Comparison of ENCODE assay signal across 8 cellular contexts in the genomic region with DNA sequence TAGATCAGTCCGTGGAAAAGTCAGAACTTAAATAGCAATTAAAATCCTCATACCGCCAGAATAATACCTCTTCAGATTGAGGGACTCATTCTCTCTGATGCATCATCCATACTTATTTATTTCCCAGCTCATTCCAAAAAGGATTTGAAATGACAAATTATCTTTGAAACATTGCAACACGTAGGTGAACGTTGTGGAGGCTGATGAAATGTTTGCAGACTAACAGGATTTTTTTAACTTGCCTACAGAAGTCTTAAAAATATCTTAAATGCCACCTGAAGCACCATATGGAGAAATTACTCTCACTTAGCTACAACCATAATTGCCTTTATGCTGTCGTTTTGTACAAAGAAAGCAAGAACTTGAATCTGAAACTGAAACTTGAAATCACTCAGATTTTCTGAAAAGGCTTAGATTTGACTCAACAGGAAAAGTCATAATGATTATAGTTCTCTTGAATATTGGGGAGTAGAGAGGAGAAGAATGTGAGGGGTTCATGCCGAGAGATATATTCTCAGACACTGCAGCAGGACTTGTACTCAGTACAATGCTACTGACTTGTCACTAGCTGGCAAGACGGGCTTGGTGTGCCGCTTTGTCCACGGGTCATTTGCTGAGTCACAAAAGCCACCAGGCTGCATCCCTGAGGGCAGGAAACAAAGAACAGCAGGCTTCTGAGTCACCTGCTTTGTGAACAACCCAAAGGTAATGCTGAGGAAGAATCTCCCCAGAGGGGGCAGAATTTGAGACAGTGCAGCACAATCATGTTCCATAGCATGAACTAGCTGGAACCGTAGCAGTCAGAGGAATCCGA. TPM values are rescaled to one million over a fixed set of nuclear protein-coding genes. Genes with fewer than 3 reads are reported as not detected.
DNase-seq lines count a peak whose midpoint lies in the region; ATAC-seq, FAIRE-seq and TF ChIP-seq lines count a peak whose summit lies in the region.

No MANE protein-coding gene starts in this region.

- H3K9me3 ChIP-seq in transverse colon: no peaks in the 10 kb centered on the region

- H3K4me3 ChIP-seq in transverse colon: peak overlapping the region in 1 of 4 donors; percentile 26

- H3K4me1 ChIP-seq in transverse colon: peaks cover 0 to 17% (median 0%) of the 10 kb centered on the region in 4 donors

- TF ChIP-seq CTCF in neural crest cell (conservative IDR thresholded peaks at IDR 0.05) (peak; percentile 51), transverse colon (IDR thresholded peaks at IDR 0.05) (peak in 1 of 5 experiments; percentile 4)

- WGBS in transverse colon (ENCODE audit: low coverage in 1 of 2), 2 donors: 31 to 39% methylated on average over 7 to 11 of the region's 11 CpGs

- ATAC-seq in HG02970 (IDR thresholded peaks at IDR 0.05; ENCODE audit: low FRiP score, unreplicated experiment): peak; percentile 77

- H3K27ac Mint-ChIP-seq in neural crest cell (ENCODE audit: unreplicated experiment): no peak overlapping the region

- in situ Hi-C loops in transverse colon (cut with MboI; ENCODE audit: low pct_ligation_motif_present in 1 of 4, low pct_unique_long_range_greater_than_20kb in 1 of 4, low sequenced_read_pairs in 3 of 4): no loop called here

- no peak for TF ChIP-seq EP300 in transverse colon (IDR thresholded peaks at IDR 0.05; ENCODE audit: low read depth)

- TF ChIP-seq POLR2A in erythroblast (IDR thresholded peaks at IDR 0.05; ENCODE audit: low read length) (no peak), transverse colon (IDR thresholded peaks at IDR 0.05) (no peak)

- DNase-seq in 8988T (peak; percentile 25), GM18507 (ENCODE audit: extremely low spot score, insufficient read length, low read depth) (peak; percentile 39), NCI-H460 (ENCODE audit: extremely low read depth, low read depth) (peak; percentile 72), erythroblast (lab: John Stamatoyannopoulos, UW) (peak; percentile 12 to 13), neural crest cell (ENCODE audit: low read depth, low spot score) (no peak), transverse colon (peak; percentile 66)
- peak; percentile 17 to 19 for DNase-seq in activated CD8-positive, alpha-beta memory T cell treated with anti-CD3 and anti-CD28 coated beads for 4 hours (ENCODE audit: low read depth in 2 of 2)

- H3K27ac ChIP-seq in transverse colon: no peak overlapping the region

- peak; percentile 92 for FAIRE-seq in GM18507 (lab: Jason Lieb, UNC)

- H3K36me3 ChIP-seq in transverse colon: no peaks in the 10 kb centered on the region

- H3K27me3 ChIP-seq in transverse colon: no peaks in the 10 kb centered on the region

- no peak overlapping the region for H3K4me3 Mint-ChIP-seq in neural crest cell

- H3K4me1 Mint-ChIP-seq in neural crest cell: peaks cover 32% of the 10 kb centered on the region

- H3K27me3 Mint-ChIP-seq in neural crest cell (ENCODE audit: low read depth): peaks cover 6% of the 10 kb centered on the region

- H3K36me3 Mint-ChIP-seq in neural crest cell (ENCODE audit: low read depth): no peaks in the 10 kb centered on the region

- intact Hi-C loops in transverse colon (cut with DNase I; ENCODE audit: low total_unique reads): no loop called here

- no peaks in the 10 kb centered on the region for H3K9me3 Mint-ChIP-seq in neural crest cell

RNA-seq across cellular contexts. Expression of gene FMN1, which starts 7.1 kb away (rescaled TPM):
- total RNA-seq in NCI-H460 (2014; rRNA removed; shearing (Covaris generic)): 0.89 and 1.4 TPM in 2 replicates
- 1.7 TPM in 1 of 2 replicates, not detected in the other for polyA plus RNA-seq in NCI-H460 (2014; cell fraction: nucleus; rRNA removed)
- total RNA-seq in neural crest cell (0.09 and 0.70 TPM in 2 replicates), transverse colon (100 to 1,000 TPM in 1 of 4 donors, 10 to 100 TPM in 3; 32.6 to 102 (median 63.0) TPM)

Comparison
In these comparisons a context has a peak if more than half of its experiments do, and no peak if none do; other contexts are left out.
1. RNA of gene FMN1, which starts 7.1 kb away (total RNA-seq): 32.6 to 102 TPM in transverse colon; 0.89 to 1.4 TPM in NCI-H460 and 0.09 to 0.70 TPM in neural crest cell; every median in the first group is over 10 times any median in the second.